ENCODE assay signal across 1 cellular context in the genomic region with DNA sequence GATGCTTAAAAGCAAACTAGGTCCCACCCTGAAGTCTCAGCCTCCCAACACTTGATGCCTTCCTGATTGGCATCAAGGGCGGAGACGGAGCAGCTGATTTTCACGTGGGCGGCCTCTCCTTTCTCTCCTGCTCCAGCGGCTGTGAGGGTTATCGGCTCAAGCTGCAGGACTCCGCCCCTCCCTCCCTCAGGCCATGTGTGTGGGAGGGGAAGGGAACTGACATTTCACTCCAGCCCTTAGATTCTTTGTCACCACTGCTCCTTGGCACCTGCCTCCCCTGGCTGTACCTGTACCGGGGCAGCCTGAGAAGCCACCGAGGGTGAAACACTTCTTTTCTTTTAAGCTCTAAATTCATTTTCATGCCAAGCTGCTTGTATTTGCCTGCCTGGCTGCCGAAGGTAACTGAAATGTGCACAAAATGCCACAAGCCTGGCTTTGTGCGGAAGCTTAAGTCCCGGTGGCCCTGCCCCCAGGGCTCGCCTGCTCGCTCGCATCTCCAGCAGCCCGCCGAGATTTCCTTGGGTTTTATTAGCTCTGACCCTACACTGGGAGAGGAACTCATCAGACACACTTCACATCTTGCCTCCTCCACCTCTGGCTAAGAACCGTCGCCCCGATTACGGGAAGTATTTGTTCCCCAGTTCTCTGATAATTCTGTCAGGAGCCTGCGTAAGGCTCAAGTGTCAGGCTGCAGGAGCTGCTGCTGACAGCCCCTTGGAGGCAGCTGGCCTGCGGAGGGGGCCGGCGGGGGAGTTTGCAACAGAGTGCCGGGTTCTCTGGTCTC.
A peak's percentile ranks its signal among the peaks of the same experiment; 100 is the strongest.
TF ChIP-seq lines count a peak whose summit lies in the region.

No MANE protein-coding gene starts in this region.

TF ChIP-seq in HepG2, 621 proteins besides CTCF, POLR2A, EP300 and RAD21 (continued from another document and continues in another):
- TF ChIP-seq, protein P1, sequence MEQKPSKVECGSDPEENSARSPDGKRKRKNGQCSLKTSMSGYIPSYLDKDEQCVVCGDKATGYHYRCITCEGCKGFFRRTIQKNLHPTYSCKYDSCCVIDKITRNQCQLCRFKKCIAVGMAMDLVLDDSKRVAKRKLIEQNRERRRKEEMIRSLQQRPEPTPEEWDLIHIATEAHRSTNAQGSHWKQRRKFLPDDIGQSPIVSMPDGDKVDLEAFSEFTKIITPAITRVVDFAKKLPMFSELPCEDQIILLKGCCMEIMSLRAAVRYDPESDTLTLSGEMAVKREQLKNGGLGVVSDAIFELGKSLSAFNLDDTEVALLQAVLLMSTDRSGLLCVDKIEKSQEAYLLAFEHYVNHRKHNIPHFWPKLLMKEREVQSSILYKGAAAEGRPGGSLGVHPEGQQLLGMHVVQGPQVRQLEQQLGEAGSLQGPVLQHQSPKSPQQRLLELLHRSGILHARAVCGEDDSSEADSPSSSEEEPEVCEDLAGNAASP (CRISPR knock-in tag; IDR thresholded peaks at IDR 0.05; ENCODE audit: borderline replicate concordance): no peak
- 0 out of 2 replicates have a peak, but pooled peaks have one; percentile 42 for TF ChIP-seq ZNF501 (CRISPR knock-in tag; IDR thresholded peaks at IDR 0.05)
- TF ChIP-seq CHCHD3 (CRISPR knock-in tag; IDR thresholded peaks at IDR 0.05): no peak
- no peak for TF ChIP-seq STAG1 (CRISPR knock-in tag; IDR thresholded peaks at IDR 0.05)
- TF ChIP-seq GTF2F1 (IDR thresholded peaks at IDR 0.05; ENCODE audit: low read length): no peak
- TF ChIP-seq HHEX (CRISPR knock-in tag; IDR thresholded peaks at IDR 0.05): no peak
- TF ChIP-seq HMG20A (CRISPR knock-in tag; IDR thresholded peaks at IDR 0.05; ENCODE audit: borderline replicate concordance): 0 out of 2 replicates have a peak, but pooled peaks have one; percentile 29
- TF ChIP-seq, protein P2, sequence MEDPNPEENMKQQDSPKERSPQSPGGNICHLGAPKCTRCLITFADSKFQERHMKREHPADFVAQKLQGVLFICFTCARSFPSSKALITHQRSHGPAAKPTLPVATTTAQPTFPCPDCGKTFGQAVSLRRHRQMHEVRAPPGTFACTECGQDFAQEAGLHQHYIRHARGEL (CRISPR knock-in tag; IDR thresholded peaks at IDR 0.05): no peak
- TF ChIP-seq, protein P3, sequence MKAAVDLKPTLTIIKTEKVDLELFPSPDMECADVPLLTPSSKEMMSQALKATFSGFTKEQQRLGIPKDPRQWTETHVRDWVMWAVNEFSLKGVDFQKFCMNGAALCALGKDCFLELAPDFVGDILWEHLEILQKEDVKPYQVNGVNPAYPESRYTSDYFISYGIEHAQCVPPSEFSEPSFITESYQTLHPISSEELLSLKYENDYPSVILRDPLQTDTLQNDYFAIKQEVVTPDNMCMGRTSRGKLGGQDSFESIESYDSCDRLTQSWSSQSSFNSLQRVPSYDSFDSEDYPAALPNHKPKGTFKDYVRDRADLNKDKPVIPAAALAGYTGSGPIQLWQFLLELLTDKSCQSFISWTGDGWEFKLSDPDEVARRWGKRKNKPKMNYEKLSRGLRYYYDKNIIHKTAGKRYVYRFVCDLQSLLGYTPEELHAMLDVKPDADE (CRISPR knock-in tag; IDR thresholded peaks at IDR 0.05): no peak
- no peak for TF ChIP-seq NFATC3 (CRISPR knock-in tag; IDR thresholded peaks at IDR 0.05)
- TF ChIP-seq ONECUT2 (CRISPR knock-in tag; IDR thresholded peaks at IDR 0.05): no peak
- no peak for TF ChIP-seq BORCS8-MEF2B (CRISPR knock-in tag; IDR thresholded peaks at IDR 0.05)
- TF ChIP-seq RORA (CRISPR knock-in tag; IDR thresholded peaks at IDR 0.05): no peak
- no peak for TF ChIP-seq GFI1 (CRISPR knock-in tag; IDR thresholded peaks at IDR 0.05; ENCODE audit: borderline replicate concordance)
- TF ChIP-seq, protein P4, sequence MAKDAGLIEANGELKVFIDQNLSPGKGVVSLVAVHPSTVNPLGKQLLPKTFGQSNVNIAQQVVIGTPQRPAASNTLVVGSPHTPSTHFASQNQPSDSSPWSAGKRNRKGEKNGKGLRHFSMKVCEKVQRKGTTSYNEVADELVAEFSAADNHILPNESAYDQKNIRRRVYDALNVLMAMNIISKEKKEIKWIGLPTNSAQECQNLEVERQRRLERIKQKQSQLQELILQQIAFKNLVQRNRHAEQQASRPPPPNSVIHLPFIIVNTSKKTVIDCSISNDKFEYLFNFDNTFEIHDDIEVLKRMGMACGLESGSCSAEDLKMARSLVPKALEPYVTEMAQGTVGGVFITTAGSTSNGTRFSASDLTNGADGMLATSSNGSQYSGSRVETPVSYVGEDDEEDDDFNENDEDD (CRISPR knock-in tag; IDR thresholded peaks at IDR 0.05; ENCODE audit: borderline replicate concordance): no peak
- TF ChIP-seq, protein P5, sequence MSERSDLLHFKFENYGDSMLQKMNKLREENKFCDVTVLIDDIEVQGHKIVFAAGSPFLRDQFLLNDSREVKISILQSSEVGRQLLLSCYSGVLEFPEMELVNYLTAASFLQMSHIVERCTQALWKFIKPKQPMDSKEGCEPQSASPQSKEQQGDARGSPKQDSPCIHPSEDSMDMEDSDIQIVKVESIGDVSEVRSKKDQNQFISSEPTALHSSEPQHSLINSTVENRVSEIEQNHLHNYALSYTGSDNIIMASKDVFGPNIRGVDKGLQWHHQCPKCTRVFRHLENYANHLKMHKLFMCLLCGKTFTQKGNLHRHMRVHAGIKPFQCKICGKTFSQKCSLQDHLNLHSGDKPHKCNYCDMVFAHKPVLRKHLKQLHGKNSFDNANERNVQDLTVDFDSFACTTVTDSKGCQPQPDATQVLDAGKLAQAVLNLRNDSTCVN (CRISPR knock-in tag; IDR thresholded peaks at IDR 0.05; ENCODE audit: borderline replicate concordance): no peak
- TF ChIP-seq, protein P6, sequence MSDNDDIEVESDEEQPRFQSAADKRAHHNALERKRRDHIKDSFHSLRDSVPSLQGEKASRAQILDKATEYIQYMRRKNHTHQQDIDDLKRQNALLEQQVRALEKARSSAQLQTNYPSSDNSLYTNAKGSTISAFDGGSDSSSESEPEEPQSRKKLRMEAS (IDR thresholded peaks at IDR 0.05): peak; percentile 51
- TF ChIP-seq NFKB2 (CRISPR knock-in tag; IDR thresholded peaks at IDR 0.05; ENCODE audit: borderline replicate concordance): peak; percentile 10; the same call in 1 of the 2 replicates
- TF ChIP-seq MTA3 (CRISPR knock-in tag; IDR thresholded peaks at IDR 0.05): no peak
- TF ChIP-seq TBP (CRISPR knock-in tag; IDR thresholded peaks at IDR 0.05): no peak
- no peak for TF ChIP-seq ZNF337 (CRISPR knock-in tag; IDR thresholded peaks at IDR 0.05; ENCODE audit: borderline replicate concordance, low read depth)
- TF ChIP-seq, protein P7, sequence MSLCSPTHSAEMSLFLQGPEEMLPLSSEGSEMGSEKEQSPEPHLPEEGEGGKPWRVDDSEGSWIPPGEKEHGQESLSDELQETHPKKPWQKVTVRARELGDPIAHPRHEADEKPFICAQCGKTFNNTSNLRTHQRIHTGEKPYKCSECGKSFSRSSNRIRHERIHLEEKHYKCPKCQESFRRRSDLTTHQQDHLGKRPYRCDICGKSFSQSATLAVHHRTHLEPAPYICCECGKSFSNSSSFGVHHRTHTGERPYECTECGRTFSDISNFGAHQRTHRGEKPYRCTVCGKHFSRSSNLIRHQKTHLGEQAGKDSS (CRISPR knock-in tag; IDR thresholded peaks at IDR 0.05; ENCODE audit: borderline replicate concordance, low read depth): peak; percentile 42; the same call in 1 of the 2 replicates
- TF ChIP-seq NCOR1 (IDR thresholded peaks at IDR 0.05; ENCODE audit: borderline replicate concordance, low read length): no peak
- peak; percentile 26; the same call in 1 of the 2 replicates for TF ChIP-seq MYC (CRISPR knock-in tag; IDR thresholded peaks at IDR 0.05; ENCODE audit: borderline replicate concordance)
- TF ChIP-seq MIER2 (CRISPR knock-in tag; IDR thresholded peaks at IDR 0.05): no peak
- TF ChIP-seq, protein P8, sequence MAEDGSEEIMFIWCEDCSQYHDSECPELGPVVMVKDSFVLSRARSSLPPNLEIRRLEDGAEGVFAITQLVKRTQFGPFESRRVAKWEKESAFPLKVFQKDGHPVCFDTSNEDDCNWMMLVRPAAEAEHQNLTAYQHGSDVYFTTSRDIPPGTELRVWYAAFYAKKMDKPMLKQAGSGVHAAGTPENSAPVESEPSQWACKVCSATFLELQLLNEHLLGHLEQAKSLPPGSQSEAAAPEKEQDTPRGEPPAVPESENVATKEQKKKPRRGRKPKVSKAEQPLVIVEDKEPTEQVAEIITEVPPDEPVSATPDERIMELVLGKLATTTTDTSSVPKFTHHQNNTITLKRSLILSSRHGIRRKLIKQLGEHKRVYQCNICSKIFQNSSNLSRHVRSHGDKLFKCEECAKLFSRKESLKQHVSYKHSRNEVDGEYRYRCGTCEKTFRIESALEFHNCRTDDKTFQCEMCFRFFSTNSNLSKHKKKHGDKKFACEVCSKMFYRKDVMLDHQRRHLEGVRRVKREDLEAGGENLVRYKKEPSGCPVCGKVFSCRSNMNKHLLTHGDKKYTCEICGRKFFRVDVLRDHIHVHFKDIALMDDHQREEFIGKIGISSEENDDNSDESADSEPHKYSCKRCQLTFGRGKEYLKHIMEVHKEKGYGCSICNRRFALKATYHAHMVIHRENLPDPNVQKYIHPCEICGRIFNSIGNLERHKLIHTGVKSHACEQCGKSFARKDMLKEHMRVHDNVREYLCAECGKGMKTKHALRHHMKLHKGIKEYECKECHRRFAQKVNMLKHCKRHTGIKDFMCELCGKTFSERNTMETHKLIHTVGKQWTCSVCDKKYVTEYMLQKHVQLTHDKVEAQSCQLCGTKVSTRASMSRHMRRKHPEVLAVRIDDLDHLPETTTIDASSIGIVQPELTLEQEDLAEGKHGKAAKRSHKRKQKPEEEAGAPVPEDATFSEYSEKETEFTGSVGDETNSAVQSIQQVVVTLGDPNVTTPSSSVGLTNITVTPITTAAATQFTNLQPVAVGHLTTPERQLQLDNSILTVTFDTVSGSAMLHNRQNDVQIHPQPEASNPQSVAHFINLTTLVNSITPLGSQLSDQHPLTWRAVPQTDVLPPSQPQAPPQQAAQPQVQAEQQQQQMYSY (CRISPR knock-in tag; IDR thresholded peaks at IDR 0.05): peak; percentile 43; the same call in 1 of the 2 replicates
- TF ChIP-seq, protein P9, sequence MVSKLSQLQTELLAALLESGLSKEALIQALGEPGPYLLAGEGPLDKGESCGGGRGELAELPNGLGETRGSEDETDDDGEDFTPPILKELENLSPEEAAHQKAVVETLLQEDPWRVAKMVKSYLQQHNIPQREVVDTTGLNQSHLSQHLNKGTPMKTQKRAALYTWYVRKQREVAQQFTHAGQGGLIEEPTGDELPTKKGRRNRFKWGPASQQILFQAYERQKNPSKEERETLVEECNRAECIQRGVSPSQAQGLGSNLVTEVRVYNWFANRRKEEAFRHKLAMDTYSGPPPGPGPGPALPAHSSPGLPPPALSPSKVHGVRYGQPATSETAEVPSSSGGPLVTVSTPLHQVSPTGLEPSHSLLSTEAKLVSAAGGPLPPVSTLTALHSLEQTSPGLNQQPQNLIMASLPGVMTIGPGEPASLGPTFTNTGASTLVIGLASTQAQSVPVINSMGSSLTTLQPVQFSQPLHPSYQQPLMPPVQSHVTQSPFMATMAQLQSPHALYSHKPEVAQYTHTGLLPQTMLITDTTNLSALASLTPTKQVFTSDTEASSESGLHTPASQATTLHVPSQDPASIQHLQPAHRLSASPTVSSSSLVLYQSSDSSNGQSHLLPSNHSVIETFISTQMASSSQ (IDR thresholded peaks at IDR 0.05; ENCODE audit: low read depth): no peak
- TF ChIP-seq, protein P9 (CRISPR knock-in tag; IDR thresholded peaks at IDR 0.05; ENCODE audit: borderline replicate concordance): peak; percentile 30; the same call in 1 of the 2 replicates
- no peak for TF ChIP-seq RELA (CRISPR knock-in tag; IDR thresholded peaks at IDR 0.05)
- TF ChIP-seq SIN3A (IDR thresholded peaks at IDR 0.05; ENCODE audit: borderline replicate concordance, low read depth, low read length): peak; percentile 41; the same call in 1 of the 2 replicates
- no peak for TF ChIP-seq SP1 (IDR thresholded peaks at IDR 0.05)
- TF ChIP-seq SP1 (CRISPR knock-in tag; IDR thresholded peaks at IDR 0.05): no peak
- no peak for TF ChIP-seq ZNF260 (CRISPR knock-in tag; IDR thresholded peaks at IDR 0.05; ENCODE audit: borderline replicate concordance, low read depth)
- TF ChIP-seq, protein P10, sequence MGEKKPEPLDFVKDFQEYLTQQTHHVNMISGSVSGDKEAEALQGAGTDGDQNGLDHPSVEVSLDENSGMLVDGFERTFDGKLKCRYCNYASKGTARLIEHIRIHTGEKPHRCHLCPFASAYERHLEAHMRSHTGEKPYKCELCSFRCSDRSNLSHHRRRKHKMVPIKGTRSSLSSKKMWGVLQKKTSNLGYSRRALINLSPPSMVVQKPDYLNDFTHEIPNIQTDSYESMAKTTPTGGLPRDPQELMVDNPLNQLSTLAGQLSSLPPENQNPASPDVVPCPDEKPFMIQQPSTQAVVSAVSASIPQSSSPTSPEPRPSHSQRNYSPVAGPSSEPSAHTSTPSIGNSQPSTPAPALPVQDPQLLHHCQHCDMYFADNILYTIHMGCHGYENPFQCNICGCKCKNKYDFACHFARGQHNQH (CRISPR knock-in tag; IDR thresholded peaks at IDR 0.05): no peak
- TF ChIP-seq, protein P11, sequence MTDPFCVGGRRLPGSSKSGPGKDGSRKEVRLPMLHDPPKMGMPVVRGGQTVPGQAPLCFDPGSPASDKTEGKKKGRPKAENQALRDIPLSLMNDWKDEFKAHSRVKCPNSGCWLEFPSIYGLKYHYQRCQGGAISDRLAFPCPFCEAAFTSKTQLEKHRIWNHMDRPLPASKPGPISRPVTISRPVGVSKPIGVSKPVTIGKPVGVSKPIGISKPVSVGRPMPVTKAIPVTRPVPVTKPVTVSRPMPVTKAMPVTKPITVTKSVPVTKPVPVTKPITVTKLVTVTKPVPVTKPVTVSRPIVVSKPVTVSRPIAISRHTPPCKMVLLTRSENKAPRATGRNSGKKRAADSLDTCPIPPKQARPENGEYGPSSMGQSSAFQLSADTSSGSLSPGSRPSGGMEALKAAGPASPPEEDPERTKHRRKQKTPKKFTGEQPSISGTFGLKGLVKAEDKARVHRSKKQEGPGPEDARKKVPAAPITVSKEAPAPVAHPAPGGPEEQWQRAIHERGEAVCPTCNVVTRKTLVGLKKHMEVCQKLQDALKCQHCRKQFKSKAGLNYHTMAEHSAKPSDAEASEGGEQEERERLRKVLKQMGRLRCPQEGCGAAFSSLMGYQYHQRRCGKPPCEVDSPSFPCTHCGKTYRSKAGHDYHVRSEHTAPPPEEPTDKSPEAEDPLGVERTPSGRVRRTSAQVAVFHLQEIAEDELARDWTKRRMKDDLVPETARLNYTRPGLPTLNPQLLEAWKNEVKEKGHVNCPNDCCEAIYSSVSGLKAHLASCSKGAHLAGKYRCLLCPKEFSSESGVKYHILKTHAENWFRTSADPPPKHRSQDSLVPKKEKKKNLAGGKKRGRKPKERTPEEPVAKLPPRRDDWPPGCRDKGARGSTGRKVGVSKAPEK (CRISPR knock-in tag; IDR thresholded peaks at IDR 0.05; ENCODE audit: borderline replicate concordance): no peak
- no peak for TF ChIP-seq SRSF9 (IDR thresholded peaks at IDR 0.05; ENCODE audit: borderline replicate concordance, insufficient read depth, low read depth, low read length, poor library complexity, severe bottlenecking)
